ENCODE assay signal across 7 cellular contexts in genomic region chrX:134982748-134983147, GRCh38. TPM values are rescaled to one million over a fixed set of nuclear protein-coding genes. Genes with fewer than 3 reads are reported as not detected.
"Had no signal": no experiment of that assay in that cellular context is flagged by ENCODE, and none has a peak within 500 bp of the region (broad histone marks: within the 10 kb centered on the region; RNA-seq: fewer than 3 reads in every experiment).

No MANE protein-coding gene starts in this region.

- ATAC-seq: GM12878 had no signal

- H3K4me3 ChIP-seq: GM12878 had no signal

- DNase-seq: GDM1, GF-D8 had no signal

- FAIRE-seq: G401.6, GM12878, GM12891, GM18507, GM19239 had no signal

RNA-seq across cellular contexts. Expression of gene RTL8B, which starts 39.6 kb away (rescaled TPM):
- polyA plus RNA-seq: GM12878 had no signal
